Comparison of ENCODE assay signal across 10 cellular contexts in the genomic region with DNA sequence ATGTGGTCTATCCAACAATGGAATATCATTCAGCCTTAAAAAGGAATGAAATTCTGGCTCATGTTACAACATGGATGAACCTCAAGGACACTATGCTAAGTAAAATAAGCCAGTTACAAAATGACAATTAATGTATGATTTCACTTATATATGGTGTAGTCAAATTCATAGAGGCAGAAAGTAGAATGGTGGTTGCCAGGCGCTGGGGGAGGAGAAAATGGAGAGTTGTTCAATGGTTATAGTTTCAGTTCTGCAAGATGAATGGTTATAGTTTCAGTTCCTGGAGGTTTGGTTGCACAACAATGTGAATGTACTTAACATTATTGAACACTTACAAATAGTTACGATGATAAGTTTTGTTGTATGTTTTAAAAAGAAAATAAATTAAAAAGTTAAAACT.
DNase-seq lines count a peak whose midpoint lies in the region; ATAC-seq and TF ChIP-seq lines count a peak whose summit lies in the region.
"Had no signal": no experiment of that assay in that cellular context is flagged by ENCODE, and none has a peak within 500 bp of the region (broad histone marks: within the 10 kb centered on the region; RNA-seq: fewer than 3 reads in every experiment).

No MANE protein-coding gene starts in this region.

- TF ChIP-seq CTCF in lower leg skin (IDR thresholded peaks at IDR 0.05) (no peak), nephron progenitor cell (IDR thresholded peaks at IDR 0.05) (no peak)

- no peak overlapping the region for H3K4me3 ChIP-seq in lower leg skin (ENCODE audit: low read depth, poor library complexity, severe bottlenecking)

- 89 to 92% methylated on average over 2 of the region's 2 CpGs for WGBS in lower leg skin, 2 donors

- H3K4me1 Mint-ChIP-seq in memory B cell (peaks cover 22% of the 10 kb centered on the region), nephron progenitor cell (no peaks in the 10 kb centered on the region)

- no peaks in the 10 kb centered on the region for H3K27me3 Mint-ChIP-seq in memory B cell
- H3K27me3 Mint-ChIP-seq in nephron progenitor cell (ENCODE audit: low read depth, poor library complexity), result peaks cover 4% of the 10 kb centered on the region

- ATAC-seq in GM21723 (IDR thresholded peaks at IDR 0.05; ENCODE audit: unreplicated experiment), result peak; percentile 87
- peak; percentile 94 for ATAC-seq in HG03469 (IDR thresholded peaks at IDR 0.05; ENCODE audit: unreplicated experiment)
- peak; percentile 96 for ATAC-seq in memory B cell (ENCODE audit: low read depth)
- ATAC-seq: Right ventricle myocardium inferior had no signal

- H3K4me3 Mint-ChIP-seq in memory B cell, result no peak overlapping the region
- H3K4me3 Mint-ChIP-seq in nephron progenitor cell, result no peak overlapping the region
- H3K4me3 Mint-ChIP-seq: stimulated activated naive CD8-positive, alpha-beta T cell treated with anti-CD3 and anti-CD28 coated beads, Interleukin-15, Interleukin-2, amounts not matched to agents 100 ng/mL and 50 ng/mL, for 24 hours had no signal

- H3K9me3 Mint-ChIP-seq in memory B cell, result peaks cover 11% of the 10 kb centered on the region
- peaks cover 30% of the 10 kb centered on the region for H3K9me3 Mint-ChIP-seq in nephron progenitor cell

- peak; percentile 63 for DNase-seq in activated CD4-positive, alpha-beta T cell treated with anti-CD3 and anti-CD28 coated beads for 48 hours
- no peak for DNase-seq in activated CD4-positive, alpha-beta T cell treated with anti-CD3 and anti-CD28 coated beads for 1 hour
- DNase-seq in memory B cell (ENCODE audit: low spot score in 2 of 2), result peak in 1 of 2 donors; percentile 22
- DNase-seq in lower leg skin (ENCODE audit: low spot score in 2 of 2), result no peak
- DNase-seq in nephron progenitor cell, result no peak
- DNase-seq in NCI-H748 treated with DMSO at 0.1 percent for 48 hours (lab: John Stamatoyannopoulos, UW), result no peak

- H3K36me3 Mint-ChIP-seq in memory B cell (peaks cover 8% of the 10 kb centered on the region), nephron progenitor cell (ENCODE audit: low read depth) (peaks cover 17% of the 10 kb centered on the region)

- intact Hi-C loops in lower leg skin (cut with DNase I; ENCODE audit: low total_unique reads), result no loop called here

- no peak for TF ChIP-seq POLR2A in lower leg skin (IDR thresholded peaks at IDR 0.05)

- H3K27ac Mint-ChIP-seq in memory B cell (no peak overlapping the region), nephron progenitor cell (no peak overlapping the region)
- H3K27ac Mint-ChIP-seq: stimulated activated naive CD8-positive, alpha-beta T cell treated with anti-CD3 and anti-CD28 coated beads, Interleukin-15, Interleukin-2, amounts not matched to agents 100 ng/mL and 50 ng/mL, for 24 hours had no signal
